In the genomic region with DNA sequence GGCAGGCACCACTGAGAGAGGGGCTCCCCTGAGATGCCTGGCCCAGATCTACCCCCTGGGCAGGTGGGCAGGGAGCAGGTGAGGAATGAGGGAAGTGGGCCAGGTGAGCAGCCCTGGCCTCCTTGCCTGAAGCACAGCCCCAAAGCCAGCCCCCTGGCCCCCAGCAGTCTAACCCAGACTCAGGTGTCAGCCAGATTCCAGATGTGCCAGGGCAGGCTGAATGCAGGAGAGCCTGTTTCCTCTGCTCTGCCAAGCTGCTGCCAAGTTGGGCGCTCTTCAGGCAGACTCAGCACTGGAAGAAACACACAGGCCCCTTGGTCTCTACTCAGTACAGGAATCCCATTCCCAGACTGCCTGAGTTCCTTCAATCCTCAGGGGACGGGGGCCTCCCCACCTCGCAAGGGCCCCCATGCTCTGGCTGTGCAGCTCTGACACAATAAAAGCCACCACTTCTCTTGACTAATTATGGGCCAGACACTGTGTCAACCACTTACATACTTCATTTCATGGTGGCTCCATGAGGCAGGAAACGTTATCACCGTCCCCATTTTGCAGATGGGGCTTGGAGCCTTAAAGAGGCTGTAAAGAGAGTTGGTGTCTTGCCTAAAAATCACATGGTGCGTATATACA, we compare ENCODE assay signal across 20 cellular contexts. TPM values are rescaled to one million over a fixed set of nuclear protein-coding genes. Genes with fewer than 3 reads are reported as not detected.
"Had no signal": no experiment of that assay in that cellular context is flagged by ENCODE, and none has a peak within 500 bp of the region (broad histone marks: within the 10 kb centered on the region; RNA-seq: fewer than 3 reads in every experiment).

No MANE protein-coding gene starts in this region.

- H3K9me3 ChIP-seq: lower lobe of right lung, neutrophil, thoracic aorta, upper lobe of right lung had no signal

- H3K4me3 ChIP-seq: lower lobe of right lung, thoracic aorta, upper lobe of right lung had no signal

- H3K27me3 ChIP-seq: upper lobe of right lung had no signal

- H3K27ac ChIP-seq: lower lobe of right lung, neutrophil, parathyroid adenoma, thoracic aorta, upper lobe of right lung had no signal

- H3K36me3 Mint-ChIP-seq: natural killer cell; stimulated activated memory B cell treated with anti-CD40 and anti-IgM and Interleukin-4, amounts not matched to agents 10 μg/mL and 1 μg/mL and 100 μg/mL, for 72 hours had no signal

- DNase-seq: activated CD4-positive, alpha-beta T cell treated with anti-CD3 and anti-CD28 coated beads, Interleukin-2, amount 10 ng/mL, durations not matched to agents 24 days and 14 days; activated CD4-positive, CD25-positive, alpha-beta regulatory T cell; activated CD8-positive, alpha-beta T cell treated with anti-CD3 and anti-CD28 coated beads for 36 hours; activated naive CD4-positive, alpha-beta T cell; activated naive CD8-positive, alpha-beta T cell treated with anti-CD3 and anti-CD28 coated beads for 36 hours; activated T-cell treated with anti-CD3 and anti-CD28 coated beads, Interleukin-2, amount 50 U/mL, for 1 hour; amniotic stem cell; dermis blood vessel endothelial cell; effector memory CD4-positive, alpha-beta T cell; left colon; natural killer cell; stimulated activated CD4-positive, alpha-beta T cell treated with anti-CD3 and anti-CD28 coated beads, Interleukin-4, amount 100 ng/mL, for 24 hours had no signal

- H3K9me3 Mint-ChIP-seq: activated CD4-positive, alpha-beta T cell treated with anti-CD3 and anti-CD28 coated beads, Interleukin-2, amount 10 ng/mL, durations not matched to agents 24 days and 14 days; activated CD8-positive, alpha-beta T cell treated with anti-CD3 and anti-CD28 coated beads for 36 hours; activated naive CD8-positive, alpha-beta T cell treated with anti-CD3 and anti-CD28 coated beads for 36 hours; activated T-helper 17 cell treated with anti-CD3 and anti-CD28 coated beads, Interleukin-2, amount 50 U/mL, for 72 hours; natural killer cell; stimulated activated memory B cell treated with anti-CD40 and anti-IgM and Interleukin-4, amounts not matched to agents 10 μg/mL and 1 μg/mL and 100 μg/mL, for 72 hours had no signal

- H3K36me3 ChIP-seq: lower lobe of right lung, neutrophil, thoracic aorta, upper lobe of right lung had no signal

- H3K9ac ChIP-seq: parathyroid adenoma had no signal

- H3K4me3 Mint-ChIP-seq: activated CD4-positive, alpha-beta T cell treated with anti-CD3 and anti-CD28 coated beads, Interleukin-2, amount 10 ng/mL, durations not matched to agents 24 days and 14 days; activated CD8-positive, alpha-beta T cell treated with anti-CD3 and anti-CD28 coated beads for 36 hours; activated naive CD8-positive, alpha-beta T cell treated with anti-CD3 and anti-CD28 coated beads for 36 hours; activated T-helper 17 cell treated with anti-CD3 and anti-CD28 coated beads, Interleukin-2, amount 50 U/mL, for 72 hours; natural killer cell; stimulated activated memory B cell treated with anti-CD40 and anti-IgM and Interleukin-4, amounts not matched to agents 10 μg/mL and 1 μg/mL and 100 μg/mL, for 72 hours had no signal

- H3K79me2 ChIP-seq: parathyroid adenoma had no signal

- H3K4me1 ChIP-seq: upper lobe of right lung had no signal

- H2AFZ ChIP-seq: parathyroid adenoma had no signal

- H3K27ac Mint-ChIP-seq: activated CD4-positive, alpha-beta T cell treated with anti-CD3 and anti-CD28 coated beads, Interleukin-2, amount 10 ng/mL, durations not matched to agents 24 days and 14 days; activated CD8-positive, alpha-beta T cell treated with anti-CD3 and anti-CD28 coated beads for 36 hours; activated naive CD8-positive, alpha-beta T cell treated with anti-CD3 and anti-CD28 coated beads for 36 hours; activated T-helper 17 cell treated with anti-CD3 and anti-CD28 coated beads, Interleukin-2, amount 50 U/mL, for 72 hours; natural killer cell; stimulated activated memory B cell treated with anti-CD40 and anti-IgM and Interleukin-4, amounts not matched to agents 10 μg/mL and 1 μg/mL and 100 μg/mL, for 72 hours had no signal

- H3K4me1 Mint-ChIP-seq: activated CD4-positive, alpha-beta T cell treated with anti-CD3 and anti-CD28 coated beads, Interleukin-2, amount 10 ng/mL, durations not matched to agents 24 days and 14 days; activated naive CD8-positive, alpha-beta T cell treated with anti-CD3 and anti-CD28 coated beads for 36 hours; activated T-helper 17 cell treated with anti-CD3 and anti-CD28 coated beads, Interleukin-2, amount 50 U/mL, for 72 hours; natural killer cell had no signal

- ATAC-seq: activated CD8-positive, alpha-beta T cell treated with anti-CD3 and anti-CD28 coated beads for 36 hours; activated T-helper 17 cell treated with anti-CD3 and anti-CD28 coated beads, Interleukin-2, amount 50 U/mL, for 72 hours; left colon; lower lobe of right lung; natural killer cell; sciatic nerve; stimulated activated memory B cell treated with anti-CD40 and anti-IgM and Interleukin-4, amounts not matched to agents 10 μg/mL and 1 μg/mL and 100 μg/mL, for 72 hours; upper lobe of right lung had no signal

RNA-seq across cellular contexts. Expression of a gene that starts 36.2 kb away (rescaled TPM):
- total RNA-seq: activated CD4-positive, alpha-beta T cell treated with anti-CD3 and anti-CD28 coated beads, Interleukin-2, amount 10 ng/mL, durations not matched to agents 24 days and 14 days; activated CD8-positive, alpha-beta T cell treated with anti-CD3 and anti-CD28 coated beads for 36 hours had no signal
